9 cellular contexts compared by ENCODE assay signal in genomic region chr21:44455524-44456206, GRCh38. TPM values are rescaled to one million over a fixed set of nuclear protein-coding genes. Genes with fewer than 3 reads are reported as not detected.
DNase-seq lines count a peak whose midpoint lies in the region; ATAC-seq, FAIRE-seq and TF ChIP-seq lines count a peak whose summit lies in the region.
"Had no signal": no experiment of that assay in that cellular context is flagged by ENCODE, and none has a peak within 500 bp of the region (broad histone marks: within the 10 kb centered on the region; RNA-seq: fewer than 3 reads in every experiment).

No MANE protein-coding gene starts in this region.

- TF ChIP-seq CTCF in K562 (IDR thresholded peaks at IDR 0.05 in 2 of 3, conservative IDR thresholded peaks at IDR 0.05 in 1 of 3; ENCODE audit: insufficient read depth in 2 of 3, low read depth in 1 of 3, low read length in 3 of 3): no peak
- peak; percentile 12 for TF ChIP-seq CTCF in kidney (IDR thresholded peaks at IDR 0.05; ENCODE audit: borderline replicate concordance, extremely low read depth, insufficient read depth)

- H3K4me1 ChIP-seq in NT2/D1 (ENCODE audit: insufficient read depth, insufficient read length) (peaks cover 12% of the 10 kb centered on the region), K562 (replicated peaks in 1 of 2; ENCODE audit: control insufficient read depth in 2 of 2, insufficient read depth in 2 of 2, low read length in 2 of 2) (peaks cover 0 to 23% of the 10 kb centered on the region in 2 experiments; a peak in 1 of 5 replicates), kidney (ENCODE audit: control insufficient read depth in 1 of 2, insufficient read depth in 1 of 2, low read depth in 1 of 2, low read length in 2 of 2) (no peaks in the 10 kb centered on the region)

- no peak for FAIRE-seq in K562 (lab: Jason Lieb, UNC)
- FAIRE-seq in kidney (lab: Jason Lieb, UNC): no peak

- BruUV-seq in K562 (replicated peaks; lab: Mats Ljungman, UMichigan): no TSS peak

- H3K27me3 ChIP-seq in NT2/D1 (ENCODE audit: insufficient read depth, insufficient read length) (peaks cover 33% of the 10 kb centered on the region), K562 (ENCODE audit: control insufficient read depth in 2 of 2, insufficient read depth in 2 of 2, low read length in 2 of 2) (peaks cover 18 to 57% of the 10 kb centered on the region in 2 experiments; a peak in 4 of 5 replicates)

- DNase-seq in CD1c-positive myeloid dendritic cell (ENCODE audit: extremely low spot score) (peak; percentile 54), NT2/D1 (ENCODE audit: low read depth, low spot score) (no peak), K562 (ENCODE audit: extremely low read depth in 1 of 4, low spot score in 3 of 4) (peak in 2 of 4 experiments; percentile 24 to 31), kidney (peak; percentile 75), putamen (ENCODE audit: low spot score) (no peak)
- peak; percentile 15 to 26 for DNase-seq in stimulated activated CD4-positive, alpha-beta T cell treated with anti-CD3 and anti-CD28 coated beads, Interleukin-2, amount 100 ng/mL, for 48 hours

- 34% methylated on average over 47 of the region's 71 CpGs for WGBS in K562 (ENCODE audit: insufficient coverage, low coverage, missing lambda C conversion rate)

- CTCF ChIA-PET in K562 (lab: Yijun Ruan, JAX; ENCODE audit: low intra/inter-chr PET ratio): no interaction called here

- H3K79me2 ChIP-seq in K562 (ENCODE audit: control insufficient read depth, insufficient read depth, low read length): no peaks in the 10 kb centered on the region

- TF ChIP-seq EP300 in K562 (IDR thresholded peaks at IDR 0.05; ENCODE audit: low read length): no peak

- intact Hi-C loops in K562 (cut with micrococcal nuclease): no loop called here
- intact Hi-C loops in kidney (cut with DNase I): no loop called here

- no peak overlapping the region for H3K4me2 ChIP-seq in K562 (ENCODE audit: insufficient read depth, low read length)

- ATAC-seq in GM21825 (IDR thresholded peaks at IDR 0.05; ENCODE audit: unreplicated experiment): peak; percentile 41
- ATAC-seq in K562: peak; percentile 17; the same call in 2 of the 3 replicates
- ATAC-seq in HG03565 (IDR thresholded peaks at IDR 0.05; ENCODE audit: unreplicated experiment): no peak

- H3K9me1 ChIP-seq in K562 (ENCODE audit: control insufficient read depth, insufficient read depth, low read length): no peaks in the 10 kb centered on the region

- TF ChIP-seq POLR2A in K562 (conservative IDR thresholded peaks at IDR 0.05): no peak

- no peak for TF ChIP-seq RAD21 in K562 (CRISPR knock-in tag; conservative IDR thresholded peaks at IDR 0.05 in 1 of 2, IDR thresholded peaks at IDR 0.05 in 1 of 2)

- H4K20me1 ChIP-seq in K562 (replicated peaks; ENCODE audit: control insufficient read depth, insufficient read depth, low read length): peaks cover 4% of the 10 kb centered on the region; the same call in 1 of the 2 replicates

- H3K9me3 ChIP-seq in NT2/D1 (ENCODE audit: insufficient read depth, low read length) (no peaks in the 10 kb centered on the region; the same call in 1 of the 2 replicates), K562 (replicated peaks; ENCODE audit: control insufficient read depth, insufficient read depth, low read depth, low read length) (no peaks in the 10 kb centered on the region), kidney (ENCODE audit: control insufficient read depth in 1 of 2, low read length in 2 of 2) (peaks cover 0 to 14% of the 10 kb centered on the region in 2 donors)

- H3K4me3 ChIP-seq in NT2/D1 (ENCODE audit: insufficient read length, low read depth): peak overlapping the region; percentile 41
- peak overlapping the region; percentile 14; the same call in 1 of the 2 replicates for H3K4me3 ChIP-seq in K562
- H3K4me3 ChIP-seq in kidney (ENCODE audit: low read length in 2 of 2): peak overlapping the region in 1 of 2 donors; percentile 49

- H3K36me3 ChIP-seq in NT2/D1 (ENCODE audit: insufficient read depth, insufficient read length, low read length) (peaks cover 20% of the 10 kb centered on the region), K562 (ENCODE audit: control insufficient read depth, insufficient read depth, low read length) (no peaks in the 10 kb centered on the region), kidney (ENCODE audit: control insufficient read depth in 1 of 2, insufficient read depth in 2 of 2, low read length in 2 of 2) (no peaks in the 10 kb centered on the region)

- no peak overlapping the region for H2AFZ ChIP-seq in K562 (ENCODE audit: low read depth, low read length)

- POLR2A ChIA-PET in K562 (lab: Yijun Ruan, JAX): interaction anchor here (0.5 kb wide), 1 partner anchor 12 kb away, joined by 4 read pairs; no protein-coding TSS in a partner anchor

- H3K9ac ChIP-seq in NT2/D1 (ENCODE audit: insufficient read length, low read depth) (peak overlapping the region; percentile 70), K562 (ENCODE audit: insufficient read depth in 1 of 2, low read depth in 2 of 2, low read length in 2 of 2) (no peak overlapping the region), kidney (ENCODE audit: low read length in 2 of 2) (no peak overlapping the region)

- no peak overlapping the region for H3K27ac ChIP-seq in K562 (ENCODE audit: extremely low read depth, low read depth, low read length)
- H3K27ac ChIP-seq in kidney (ENCODE audit: low read depth in 2 of 2, low read length in 2 of 2): no peak overlapping the region

- in situ Hi-C loops in K562 (cut with MboI): no loop called here

TF ChIP-seq in K562, 482 proteins besides CTCF, POLR2A, EP300 and RAD21:
- no peak for TF ChIP-seq NFYB (IDR thresholded peaks at IDR 0.05; ENCODE audit: extremely low read depth, insufficient read length)
- TF ChIP-seq PRPF4 (IDR thresholded peaks at IDR 0.05; ENCODE audit: insufficient read depth, low read depth, low read length, poor library complexity, severe bottlenecking): no peak
- no peak for TF ChIP-seq SRSF7 (optimal IDR thresholded peaks at IDR 0.05; ENCODE audit: low read depth, low read length)
- no peak for TF ChIP-seq HLTF (IDR thresholded peaks at IDR 0.05)
- no peak for TF ChIP-seq BRCA1 (IDR thresholded peaks at IDR 0.05)
- no peak for TF ChIP-seq BRCA1 (CRISPR knock-in tag; IDR thresholded peaks at IDR 0.05)
- TF ChIP-seq HNRNPL (IDR thresholded peaks at IDR 0.05; ENCODE audit: low read depth, low read length): 0 out of 2 replicates have a peak, but pooled peaks have one; percentile 31

RNA-seq across cellular contexts. Expression of gene LRRC3, which starts 0.4 kb away (rescaled TPM):
- 0.07 and 0.25 TPM in 2 replicates for total RNA-seq in K562 (2011; cell fraction: chromatin; rRNA removed; ENCODE audit: low replicate concordance)
- total RNA-seq in K562 (2011; cell fraction: nucleolus; rRNA removed): 0.17 and 0.26 TPM in 2 replicates
- total RNA-seq in K562 (2011; cell fraction: nucleoplasm; rRNA removed): 0.07 and 0.15 TPM in 2 replicates
- total RNA-seq in K562 (2014; rRNA removed) (not detected in 2 replicates), K562 (2014; rRNA removed; fragmentation: Illumina TruSeq; extraction: Trizol) (not detected in 2 replicates), K562 (2015; rRNA removed; fragmentation: Illumina TruSeq; extraction: Trizol) (not detected in 2 replicates), K562 (2021) (0.04 TPM in 2 replicates), kidney (1.4 TPM)
- polyA plus RNA-seq in K562 (2011; rRNA removed) (0.03 and 0.04 TPM in 2 replicates), K562 (2014; fragmentation: Illumina TruSeq; extraction: Trizol) (not detected in 2 replicates), K562 (2014; fragmentation: Nextera tagmentation; extraction: Ambion mirVana) (not detected), K562 (2014; rRNA removed) (0.03 TPM in 1 of 2 replicates, not detected in the other), kidney (ENCODE audit: insufficient read depth, low read depth, low replicate concordance) (0.60 TPM)
- polyA plus RNA-seq in K562 (2011; cell fraction: cytosol; rRNA removed): 0.04 and 0.07 TPM in 2 replicates
- 0.03 and 0.04 TPM in 2 replicates for polyA plus RNA-seq in K562 (2011; cell fraction: nucleus; rRNA removed)
- polyA plus RNA-seq in K562 (2012): 0.03 and 0.04 TPM in 2 replicates
- polyA minus RNA-seq in K562 (2011; rRNA and poly(A)+ RNA removed): 0.07 TPM in 1 of 2 replicates, not detected in the other
- not detected in 2 replicates for polyA minus RNA-seq in K562 (2011; cell fraction: cytosol; rRNA and poly(A)+ RNA removed)
- polyA minus RNA-seq in K562 (2011; cell fraction: nucleus; rRNA and poly(A)+ RNA removed): under 0.01 and 0.13 TPM in 2 replicates
- total RNA-seq: LHCN-M2 had no signal

Comparison
In these comparisons a context has a peak if more than half of its experiments do, and no peak if none do; other contexts are left out.
1. DNase-seq: peak in CD1c-positive myeloid dendritic cell (single experiment), kidney (single experiment) and stimulated activated CD4-positive, alpha-beta T cell treated with anti-CD3 and anti-CD28 coated beads, Interleukin-2, amount 100 ng/mL, for 48 hours (2 of 2); none in NT2/D1 (single experiment) and putamen (single experiment).